Comparison of ENCODE assay signal across 9 cellular contexts in the genomic region with DNA sequence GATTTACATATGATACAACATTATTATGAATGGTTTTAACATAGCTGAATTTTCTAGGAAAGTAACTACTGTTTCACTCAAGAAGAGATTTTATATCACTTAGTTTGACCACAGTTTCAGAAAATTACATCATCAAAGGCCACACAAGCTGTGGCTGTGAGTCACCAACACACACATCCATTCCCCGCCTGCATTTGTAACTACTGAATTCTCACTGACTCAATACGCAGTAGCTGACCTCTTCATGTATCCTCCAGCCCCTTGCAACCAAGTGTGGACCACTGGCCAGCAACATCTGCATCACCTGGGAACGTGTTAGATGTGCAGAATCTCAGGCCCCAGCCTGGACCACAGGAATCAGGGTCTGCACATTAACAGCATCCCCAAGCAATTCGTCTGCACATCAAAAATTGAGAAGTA.
DNase-seq lines count a peak whose midpoint lies in the region; ATAC-seq, FAIRE-seq and TF ChIP-seq lines count a peak whose summit lies in the region.
"Had no signal": no experiment of that assay in that cellular context is flagged by ENCODE, and none has a peak within 500 bp of the region (broad histone marks: within the 10 kb centered on the region; RNA-seq: fewer than 3 reads in every experiment).

No MANE protein-coding gene starts in this region.

- H3K27ac ChIP-seq in SJSA1 = peak overlapping the region; percentile 70

- ATAC-seq in GM18873 (IDR thresholded peaks at IDR 0.05; ENCODE audit: low FRiP score, unreplicated experiment) = no peak

- peaks cover 57% of the 10 kb centered on the region for H3K4me1 ChIP-seq in SJSA1 (replicated peaks)

- POLR2A ChIA-PET in GM10248 (lab: Yijun Ruan, JAX) = no interaction called here

- H3K4me3 ChIP-seq in SJSA1 (no peak overlapping the region), epithelial cell of esophagus (ENCODE audit: low read length) (no peak overlapping the region)

- FAIRE-seq in GM19239 (lab: Jason Lieb, UNC) = no peak
- FAIRE-seq: islet of Langerhans had no signal

- TF ChIP-seq CTCF in GM10248 (IDR thresholded peaks at IDR 0.05; ENCODE audit: control extremely low read depth, extremely low read depth, low read depth, missing control alignments) = no peak
- TF ChIP-seq CTCF in epithelial cell of esophagus (IDR thresholded peaks at IDR 0.05; ENCODE audit: insufficient read depth, low read depth, low read length, missing control alignments) = no peak

- CTCF ChIA-PET in GM10248 (lab: Yijun Ruan, JAX) = interaction anchor here (0.9 to 5.9 kb wide), 3 partner anchors 9 to 306 kb away, joined by 3 to 39 read pairs (median 3); no protein-coding TSS in a partner anchor

- H3K27me3 ChIP-seq in SJSA1 (replicated peaks) = no peaks in the 10 kb centered on the region

- no peaks in the 10 kb centered on the region for H3K36me3 ChIP-seq in SJSA1

- DNase-seq in GM10248 (ENCODE audit: extremely low spot score) (peak; percentile 62), SJSA1 (ENCODE audit: low read depth in 1 of 2, low spot score in 2 of 2) (peak; percentile 75 to 81), epithelial cell of esophagus (ENCODE audit: low read depth) (peak; percentile 15), NCI-H774 (lab: John Stamatoyannopoulos, UW) (no peak), T-helper 9 cell (no peak), GM19239 (ENCODE audit: insufficient read length, low spot score) (no peak)
- DNase-seq in stimulated activated CD4-positive, alpha-beta T cell treated with anti-CD3 and anti-CD28 coated beads, Interleukin-2, amount 100 ng/mL, for 24 hours = peak; percentile 35 to 40

- H3K9me3 ChIP-seq in SJSA1 (replicated peaks) = no peaks in the 10 kb centered on the region

Comparison
In these comparisons a context has a peak if more than half of its experiments do, and no peak if none do; other contexts are left out.
1. DNase-seq: peak in GM10248 (single experiment), SJSA1 (2 of 2), epithelial cell of esophagus (single experiment) and stimulated activated CD4-positive, alpha-beta T cell treated with anti-CD3 and anti-CD28 coated beads, Interleukin-2, amount 100 ng/mL, for 24 hours (2 of 2); none in NCI-H774 (single experiment), T-helper 9 cell (single experiment) and GM19239 (single experiment).